14 cellular contexts compared by ENCODE assay signal in genomic region chr11:14583252-14584105, GRCh38.
DNase-seq lines count a peak whose midpoint lies in the region; ATAC-seq and TF ChIP-seq lines count a peak whose summit lies in the region.
"Had no signal": no experiment of that assay in that cellular context is flagged by ENCODE, and none has a peak within 500 bp of the region (broad histone marks: within the 10 kb centered on the region; RNA-seq: fewer than 3 reads in every experiment).

No MANE protein-coding gene starts in this region.

- H3K9me3 ChIP-seq in endocrine pancreas (ENCODE audit: control insufficient read depth, low read length) (no peaks in the 10 kb centered on the region), mucosa of descending colon (no peaks in the 10 kb centered on the region)
- H3K9me3 ChIP-seq: upper lobe of right lung had no signal

- no peak overlapping the region for H3K4me3 ChIP-seq in AG10803 (ENCODE audit: low read length)
- no peak overlapping the region for H3K4me3 ChIP-seq in Jurkat, Clone E6-1 (ENCODE audit: low read length)
- peak overlapping the region; percentile 22 for H3K4me3 ChIP-seq in endocrine pancreas (ENCODE audit: control insufficient read depth, insufficient read depth, low read length)
- no peak overlapping the region for H3K4me3 ChIP-seq in mucosa of descending colon
- H3K4me3 ChIP-seq: upper lobe of right lung had no signal

- peak overlapping the region; percentile 61 for H3K9ac ChIP-seq in endocrine pancreas (ENCODE audit: control insufficient read depth, insufficient read depth, low read length)

- H3K27me3 ChIP-seq in endocrine pancreas (ENCODE audit: control insufficient read depth, insufficient read depth, low read length), result no peaks in the 10 kb centered on the region
- H3K27me3 ChIP-seq: upper lobe of right lung had no signal

- DNase-seq in AG10803 (ENCODE audit: low read depth) (peak; percentile 1), mucosa of descending colon (peak; percentile 52 to 62 (median 55)), ecto neural progenitor cell (ENCODE audit: low spot score) (no peak), NCI-H510A treated with DMSO at 0.1 percent for 48 hours (lab: John Stamatoyannopoulos, UW) (no peak)
- DNase-seq in Jurkat, Clone E6-1 (ENCODE audit: low read depth, low spot score), result peak; percentile 29
- DNase-seq in stimulated activated CD4-positive, alpha-beta T cell treated with anti-CD3 and anti-CD28 coated beads, Interleukin-12 subunit alpha, Interleukin-12 subunit beta, amount 100 ng/mL, for 4 hours, result no peak
- DNase-seq: EL, hippocampal formation, mesendoderm, NCI-H2081 treated with DMSO at 0.1 percent for 48 hours, OCI-M1, upper lobe of right lung had no signal

- intact Hi-C loops in mucosa of descending colon (cut with DNase I, micrococcal nuclease), result no loop called here

- TF ChIP-seq CTCF in AG10803 (conservative IDR thresholded peaks at IDR 0.05; ENCODE audit: low read length), result no peak
- no peak for TF ChIP-seq CTCF in mucosa of descending colon (IDR thresholded peaks at IDR 0.05)

- ATAC-seq in mucosa of descending colon (peak; percentile 85), HG02973 (IDR thresholded peaks at IDR 0.05; ENCODE audit: unreplicated experiment) (no peak)

- H3K36me3 ChIP-seq in endocrine pancreas (ENCODE audit: control insufficient read depth, insufficient read depth, low read length) (no peaks in the 10 kb centered on the region), mucosa of descending colon (ENCODE audit: low read depth) (no peaks in the 10 kb centered on the region)
- H3K36me3 ChIP-seq: upper lobe of right lung had no signal

- H3K4me1 ChIP-seq in endocrine pancreas (ENCODE audit: control insufficient read depth, insufficient read depth, low read length), result peaks cover 19% of the 10 kb centered on the region
- H3K4me1 ChIP-seq in mucosa of descending colon (ENCODE audit: low read depth), result peaks cover 21% of the 10 kb centered on the region

Comparison
In these comparisons a context has a peak if more than half of its experiments do, and no peak if none do; other contexts are left out.
1. DNase-seq: peak in AG10803 (single experiment), Jurkat, Clone E6-1 (single experiment) and mucosa of descending colon (3 of 3); none in stimulated activated CD4-positive, alpha-beta T cell treated with anti-CD3 and anti-CD28 coated beads, Interleukin-12 subunit alpha, Interleukin-12 subunit beta, amount 100 ng/mL, for 4 hours (single experiment), ecto neural progenitor cell (single experiment) and NCI-H510A treated with DMSO at 0.1 percent for 48 hours (single experiment).